16 cellular contexts compared by ENCODE assay signal in genomic region chr12:75889214-75889613, GRCh38.
A peak's percentile ranks its signal among the peaks of the same experiment; 100 is the strongest.
DNase-seq lines count a peak whose midpoint lies in the region; ATAC-seq, FAIRE-seq and TF ChIP-seq lines count a peak whose summit lies in the region.
"Had no signal": no experiment of that assay in that cellular context is flagged by ENCODE, and none has a peak within 500 bp of the region (broad histone marks: within the 10 kb centered on the region; RNA-seq: fewer than 3 reads in every experiment).

No MANE protein-coding gene starts in this region.

- DNase-seq in HepG2 (ENCODE audit: low spot score) (no peak), right lobe of liver (no peak), endodermal cell (peak; percentile 77), midbrain (lab: John Stamatoyannopoulos, UW) (peak; percentile 51), type B pancreatic cell (ENCODE audit: extremely low spot score, unreplicated experiment) (no peak), endothelial cell (ENCODE audit: low spot score) (no peak), NCI-H524 (lab: John Stamatoyannopoulos, UW) (no peak)
- DNase-seq: activated B cell treated with CpG ODN at 0.5 μM for 24 hours; activated T-cell treated with anti-CD3 and anti-CD28 coated beads, Interleukin-2, amount 50 U/mL, for 4 hours; Karpas-422; NCI-H510A; psoas muscle; SHP77 had no signal

- peak overlapping the region; percentile 77 for H3K27ac Mint-ChIP-seq in endodermal cell
- peak overlapping the region; percentile 66 for H3K27ac Mint-ChIP-seq in type B pancreatic cell
- no peak overlapping the region for H3K27ac Mint-ChIP-seq in endothelial cell (ENCODE audit: unreplicated experiment)
- no peak overlapping the region for H3K27ac Mint-ChIP-seq in activated T-helper 17 cell treated with anti-CD3 and anti-CD28 coated beads, Interleukin-2, amount 50 U/mL, for 72 hours
- H3K27ac Mint-ChIP-seq: activated B cell treated with CpG ODN at 0.5 μM for 24 hours had no signal

- intact Hi-C loops in HepG2 (cut with micrococcal nuclease; ENCODE audit: unreplicated experiment) (no loop called here), right lobe of liver (cut with DNase I) (no loop called here)

- no peaks in the 10 kb centered on the region for H3K27me3 ChIP-seq in HepG2 (ENCODE audit: control insufficient read depth in 1 of 2, insufficient read depth in 2 of 2, low read length in 2 of 2)
- no peaks in the 10 kb centered on the region for H3K27me3 ChIP-seq in right lobe of liver
- no peaks in the 10 kb centered on the region for H3K27me3 ChIP-seq in endodermal cell (ENCODE audit: control insufficient read depth, insufficient read depth, low read length, poor library complexity, severe bottlenecking)

- H3K79me2 ChIP-seq in HepG2 (ENCODE audit: insufficient read depth, low read length): no peaks in the 10 kb centered on the region

- no peaks in the 10 kb centered on the region for H3K9me3 ChIP-seq in HepG2 (ENCODE audit: low read length)
- no peaks in the 10 kb centered on the region for H3K9me3 ChIP-seq in right lobe of liver
- no peaks in the 10 kb centered on the region for H3K9me3 ChIP-seq in endodermal cell (ENCODE audit: control insufficient read depth, low read length)
- H3K9me3 ChIP-seq: psoas muscle had no signal

- CTCF ChIA-PET in HepG2 (lab: Yijun Ruan, JAX; ENCODE audit: low intra/inter-chr PET ratio, low total read pairs): no interaction called here

- FAIRE-seq in HepG2 (lab: Jason Lieb, UNC): no peak
- FAIRE-seq: A204.1 had no signal

- ATAC-seq in HepG2 (no peak), right lobe of liver (no peak)
- no peak for ATAC-seq in activated T-helper 17 cell treated with anti-CD3 and anti-CD28 coated beads, Interleukin-2, amount 50 U/mL, for 72 hours (replicated peaks)
- ATAC-seq: activated T-cell treated with anti-CD3 and anti-CD28 coated beads, Interleukin-2, amount 50 U/mL, for 4 hours; left lobe of liver; psoas muscle had no signal

- WGBS in HepG2 (ENCODE audit: low lambda C conversion rate): 90% methylated on average over 8 of the region's 8 CpGs
- 71% methylated on average over 7 of the region's 8 CpGs for WGBS in right lobe of liver (ENCODE audit: insufficient coverage, low coverage, low lambda C conversion rate, missing lambda C conversion rate)
- WGBS in endodermal cell (ENCODE audit: insufficient coverage in 1 of 2, insufficient read length in 1 of 2), 2 experiments: 30 to 56% methylated on average over 4 to 8 of the region's 8 CpGs

- TF ChIP-seq EP300 in HepG2 (IDR thresholded peaks at IDR 0.05; ENCODE audit: low read depth in 2 of 2, low read length in 2 of 2): no peak
- no peak for TF ChIP-seq EP300 in HepG2 (CRISPR knock-in tag; IDR thresholded peaks at IDR 0.05; ENCODE audit: borderline replicate concordance)

- in situ Hi-C loops in HepG2 (cut with HindIII; ENCODE audit: extremely low pct_ligation_motif_present, low pct_unique_long_range_greater_than_20kb): no loop called here

- TF ChIP-seq CTCF in HepG2 (CRISPR knock-in tag; IDR thresholded peaks at IDR 0.05) (no peak), right lobe of liver (IDR thresholded peaks at IDR 0.05) (no peak), endodermal cell (conservative IDR thresholded peaks at IDR 0.05) (no peak), type B pancreatic cell (conservative IDR thresholded peaks at IDR 0.05) (no peak), endothelial cell (IDR thresholded peaks at IDR 0.05; ENCODE audit: unreplicated experiment) (no peak)

- H3K4me1 ChIP-seq in HepG2 (ENCODE audit: insufficient read depth, low read length): peaks cover 35% of the 10 kb centered on the region
- no peaks in the 10 kb centered on the region for H3K4me1 ChIP-seq in right lobe of liver
- peaks cover 8% of the 10 kb centered on the region for H3K4me1 ChIP-seq in endodermal cell (ENCODE audit: control insufficient read depth, insufficient read depth, low read length)
- H3K4me1 ChIP-seq: psoas muscle had no signal

- H3K9ac ChIP-seq in HepG2 (ENCODE audit: insufficient read depth, low read depth, low read length) (no peak overlapping the region), endodermal cell (ENCODE audit: extremely low read depth, low read length, poor library complexity, severe bottlenecking) (no peak overlapping the region)

- POLR2A ChIA-PET in HepG2 (lab: Yijun Ruan, JAX): no interaction called here

- H2AFZ ChIP-seq in HepG2 (ENCODE audit: low read length): no peak overlapping the region

- H3K27me3 Mint-ChIP-seq in endodermal cell (ENCODE audit: insufficient read depth) (no peaks in the 10 kb centered on the region), type B pancreatic cell (no peaks in the 10 kb centered on the region), endothelial cell (ENCODE audit: unreplicated experiment) (peaks cover 2% of the 10 kb centered on the region)
- H3K27me3 Mint-ChIP-seq in activated T-helper 17 cell treated with anti-CD3 and anti-CD28 coated beads, Interleukin-2, amount 50 U/mL, for 72 hours: peaks cover 12% of the 10 kb centered on the region

- no TSS peak for BruUV-seq in HepG2 (replicated peaks; lab: Mats Ljungman, UMichigan)

- no peak overlapping the region for H3K27ac ChIP-seq in HepG2 (ENCODE audit: extremely low read length, insufficient read depth, low read length)
- H3K27ac ChIP-seq in right lobe of liver: no peak overlapping the region
- H3K27ac ChIP-seq in endodermal cell (ENCODE audit: low read depth, low read length): peak overlapping the region; percentile 79
- H3K27ac ChIP-seq: psoas muscle had no signal

- H3K4me3 Mint-ChIP-seq in endodermal cell (no peak overlapping the region), type B pancreatic cell (peak overlapping the region; percentile 32), endothelial cell (ENCODE audit: unreplicated experiment) (no peak overlapping the region)
- no peak overlapping the region for H3K4me3 Mint-ChIP-seq in activated T-helper 17 cell treated with anti-CD3 and anti-CD28 coated beads, Interleukin-2, amount 50 U/mL, for 72 hours
- H3K4me3 Mint-ChIP-seq: activated B cell treated with CpG ODN at 0.5 μM for 24 hours; activated T-cell treated with anti-CD3 and anti-CD28 coated beads, Interleukin-2, amount 50 U/mL, for 4 hours had no signal

- no peak overlapping the region for H3K4me2 ChIP-seq in HepG2 (ENCODE audit: low read depth, low read length)

- H4K20me1 ChIP-seq in HepG2 (ENCODE audit: insufficient read depth, low read length): no peaks in the 10 kb centered on the region

- no peak for TF ChIP-seq POLR2A in HepG2 (IDR thresholded peaks at IDR 0.05; ENCODE audit: insufficient read depth in 1 of 2, low read depth in 2 of 2, low read length in 2 of 2)
- TF ChIP-seq POLR2A in right lobe of liver (IDR thresholded peaks at IDR 0.05): no peak

- H3K36me3 Mint-ChIP-seq in endodermal cell (ENCODE audit: low read depth) (no peaks in the 10 kb centered on the region), type B pancreatic cell (no peaks in the 10 kb centered on the region), endothelial cell (ENCODE audit: low read depth, unreplicated experiment) (no peaks in the 10 kb centered on the region)
- H3K36me3 Mint-ChIP-seq in activated T-helper 17 cell treated with anti-CD3 and anti-CD28 coated beads, Interleukin-2, amount 50 U/mL, for 72 hours (ENCODE audit: low read depth): no peaks in the 10 kb centered on the region

- no peaks in the 10 kb centered on the region for H3K9me3 Mint-ChIP-seq in endodermal cell
- peaks cover 7% of the 10 kb centered on the region for H3K9me3 Mint-ChIP-seq in type B pancreatic cell
- no peaks in the 10 kb centered on the region for H3K9me3 Mint-ChIP-seq in endothelial cell (ENCODE audit: unreplicated experiment)
- H3K9me3 Mint-ChIP-seq in activated T-helper 17 cell treated with anti-CD3 and anti-CD28 coated beads, Interleukin-2, amount 50 U/mL, for 72 hours: no peaks in the 10 kb centered on the region
- H3K9me3 Mint-ChIP-seq: activated B cell treated with CpG ODN at 0.5 μM for 24 hours; activated T-cell treated with anti-CD3 and anti-CD28 coated beads, Interleukin-2, amount 50 U/mL, for 4 hours had no signal

- peaks cover 41% of the 10 kb centered on the region for H3K4me1 Mint-ChIP-seq in endodermal cell
- H3K4me1 Mint-ChIP-seq in type B pancreatic cell (ENCODE audit: unreplicated experiment): peaks cover 55% of the 10 kb centered on the region
- H3K4me1 Mint-ChIP-seq in endothelial cell (ENCODE audit: unreplicated experiment): peaks cover 41% of the 10 kb centered on the region
- no peaks in the 10 kb centered on the region for H3K4me1 Mint-ChIP-seq in activated T-helper 17 cell treated with anti-CD3 and anti-CD28 coated beads, Interleukin-2, amount 50 U/mL, for 72 hours
- H3K4me1 Mint-ChIP-seq: activated B cell treated with CpG ODN at 0.5 μM for 24 hours had no signal

- H3K4me3 ChIP-seq in HepG2 (replicated peaks in 1 of 3; ENCODE audit: insufficient read depth in 1 of 3, low read depth in 2 of 3, low read length in 3 of 3): no peak overlapping the region
- H3K4me3 ChIP-seq in right lobe of liver: no peak overlapping the region
- no peak overlapping the region for H3K4me3 ChIP-seq in endodermal cell (ENCODE audit: low read length)
- H3K4me3 ChIP-seq: psoas muscle had no signal

- no peak for TF ChIP-seq RAD21 in HepG2 (CRISPR knock-in tag; IDR thresholded peaks at IDR 0.05)

- H3K36me3 ChIP-seq in HepG2 (replicated peaks in 1 of 2; ENCODE audit: control insufficient read depth in 1 of 2, insufficient read depth in 2 of 2, low read length in 2 of 2) (no peaks in the 10 kb centered on the region), right lobe of liver (no peaks in the 10 kb centered on the region), endodermal cell (ENCODE audit: control insufficient read depth, insufficient read depth, low read length) (no peaks in the 10 kb centered on the region)

Comparison
In these comparisons a context has a peak if more than half of its experiments do, and no peak if none do; other contexts are left out.
1. DNase-seq: peak in endodermal cell (single experiment) and midbrain (single experiment); none in HepG2 (single experiment), right lobe of liver (0 of 3), type B pancreatic cell (single experiment), endothelial cell (single experiment) and NCI-H524 (0 of 2).
2. H3K27ac Mint-ChIP-seq: peak in endodermal cell (single experiment) and type B pancreatic cell (single experiment); none in endothelial cell (single experiment) and activated T-helper 17 cell treated with anti-CD3 and anti-CD28 coated beads, Interleukin-2, amount 50 U/mL, for 72 hours (single experiment).